Comparison of ENCODE assay signal across 13 cellular contexts in genomic region chr14:70856851-70857498, GRCh38. TPM values are rescaled to one million over a fixed set of nuclear protein-coding genes. Genes with fewer than 3 reads are reported as not detected.
DNase-seq lines count a peak whose midpoint lies in the region; ATAC-seq and TF ChIP-seq lines count a peak whose summit lies in the region.
"Had no signal": no experiment of that assay in that cellular context is flagged by ENCODE, and none has a peak within 500 bp of the region (broad histone marks: within the 10 kb centered on the region; RNA-seq: fewer than 3 reads in every experiment).

No MANE protein-coding gene starts in this region.

- H3K27me3 ChIP-seq in RWPE2 (ENCODE audit: insufficient read depth, poor library complexity, severe bottlenecking): no peaks in the 10 kb centered on the region
- H3K27me3 ChIP-seq in endodermal cell (ENCODE audit: control insufficient read depth, insufficient read depth, low read length, poor library complexity, severe bottlenecking): no peaks in the 10 kb centered on the region
- no peaks in the 10 kb centered on the region for H3K27me3 ChIP-seq in colonic mucosa
- H3K27me3 ChIP-seq: neural progenitor cell had no signal

- H3K36me3 ChIP-seq in RWPE2 (ENCODE audit: low read depth) (no peaks in the 10 kb centered on the region), endodermal cell (ENCODE audit: control insufficient read depth, insufficient read depth, low read length) (no peaks in the 10 kb centered on the region), colonic mucosa (no peaks in the 10 kb centered on the region)
- H3K36me3 ChIP-seq: BE2C, neural progenitor cell had no signal

- peak; percentile 98 to 100 for ATAC-seq in activated naive CD4-positive, alpha-beta T cell treated with anti-CD3 and anti-CD28 coated beads, Interleukin-2, amount 50 U/mL, for 72 hours
- ATAC-seq in RWPE2 (ENCODE audit: low read depth) (peak; percentile 96), HG02759 (IDR thresholded peaks at IDR 0.05; ENCODE audit: unreplicated experiment) (no peak), HG03442 (IDR thresholded peaks at IDR 0.05; ENCODE audit: unreplicated experiment) (no peak)
- ATAC-seq in stimulated activated naive CD8-positive, alpha-beta T cell treated with anti-CD3 and anti-CD28 coated beads, Interleukin-15, Interleukin-2, amounts not matched to agents 100 U/mL and 50 U/mL, for 24 hours: peak; percentile 98
- ATAC-seq: GM12878 had no signal

- H3K4me1 Mint-ChIP-seq in endodermal cell: no peaks in the 10 kb centered on the region
- H3K4me1 Mint-ChIP-seq: neural progenitor cell had no signal

- H3K36me3 Mint-ChIP-seq in activated naive CD4-positive, alpha-beta T cell treated with anti-CD3 and anti-CD28 coated beads, Interleukin-2, amount 50 U/mL, for 72 hours: no peaks in the 10 kb centered on the region
- H3K36me3 Mint-ChIP-seq in endodermal cell (ENCODE audit: low read depth): no peaks in the 10 kb centered on the region
- H3K36me3 Mint-ChIP-seq: neural progenitor cell had no signal

- H3K4me3 ChIP-seq in RWPE2 (ENCODE audit: severe bottlenecking) (no peak overlapping the region), endodermal cell (ENCODE audit: low read length) (no peak overlapping the region), colonic mucosa (no peak overlapping the region)
- H3K4me3 ChIP-seq: GM12878, neural progenitor cell had no signal

- intact Hi-C loops in colonic mucosa (cut with DNase I): no loop called here

- H3K27me3 Mint-ChIP-seq in endodermal cell (ENCODE audit: insufficient read depth): peaks cover 2% of the 10 kb centered on the region

- no peaks in the 10 kb centered on the region for H3K9me3 ChIP-seq in RWPE2 (ENCODE audit: severe bottlenecking)
- H3K9me3 ChIP-seq in endodermal cell (ENCODE audit: control insufficient read depth, low read length): no peaks in the 10 kb centered on the region
- H3K9me3 ChIP-seq in colonic mucosa: no peaks in the 10 kb centered on the region
- H3K9me3 ChIP-seq: BE2C had no signal

- peaks cover 9% of the 10 kb centered on the region for H3K4me1 ChIP-seq in RWPE2 (ENCODE audit: insufficient read depth, poor library complexity, severe bottlenecking)
- no peaks in the 10 kb centered on the region for H3K4me1 ChIP-seq in endodermal cell (ENCODE audit: control insufficient read depth, insufficient read depth, low read length)
- H3K4me1 ChIP-seq in colonic mucosa: no peaks in the 10 kb centered on the region
- H3K4me1 ChIP-seq: BE2C, neural progenitor cell had no signal

- no peak for TF ChIP-seq CTCF in RWPE2 (IDR thresholded peaks at IDR 0.05; ENCODE audit: poor library complexity, severe bottlenecking)
- TF ChIP-seq CTCF in endodermal cell (conservative IDR thresholded peaks at IDR 0.05): no peak
- TF ChIP-seq CTCF in colonic mucosa (IDR thresholded peaks at IDR 0.05): no peak

- peaks cover 0 to 8% of the 10 kb centered on the region in 2 donors for H3K9me3 Mint-ChIP-seq in activated naive CD4-positive, alpha-beta T cell treated with anti-CD3 and anti-CD28 coated beads, Interleukin-2, amount 50 U/mL, for 72 hours
- no peaks in the 10 kb centered on the region for H3K9me3 Mint-ChIP-seq in endodermal cell
- H3K9me3 Mint-ChIP-seq: neural progenitor cell had no signal

- no peak overlapping the region for H3K9ac ChIP-seq in endodermal cell (ENCODE audit: extremely low read depth, low read length, poor library complexity, severe bottlenecking)
- H3K9ac ChIP-seq in colonic mucosa (ENCODE audit: low read depth in 2 of 2, low read length in 2 of 2): no peak overlapping the region
- H3K9ac ChIP-seq: neural progenitor cell had no signal

- H3K27ac Mint-ChIP-seq in activated naive CD4-positive, alpha-beta T cell treated with anti-CD3 and anti-CD28 coated beads, Interleukin-2, amount 50 U/mL, for 72 hours: peak overlapping the region in 1 of 2 donors; percentile 29
- H3K27ac Mint-ChIP-seq in endodermal cell: no peak overlapping the region
- H3K27ac Mint-ChIP-seq: neural progenitor cell had no signal

- peak overlapping the region; percentile 24 for H3K27ac ChIP-seq in RWPE2 (ENCODE audit: poor library complexity, severe bottlenecking)
- no peak overlapping the region for H3K27ac ChIP-seq in endodermal cell (ENCODE audit: low read depth, low read length)
- no peak overlapping the region for H3K27ac ChIP-seq in colonic mucosa
- H3K27ac ChIP-seq: neural progenitor cell had no signal

- H3K4me3 Mint-ChIP-seq in endodermal cell: no peak overlapping the region
- H3K4me3 Mint-ChIP-seq: neural progenitor cell had no signal

- peak in 1 of 2 donors; percentile 20 for DNase-seq in activated naive CD4-positive, alpha-beta T cell treated with anti-CD3 and anti-CD28 coated beads, Interleukin-2, amount 50 U/mL, for 72 hours (ENCODE audit: low spot score in 2 of 2)
- no peak for DNase-seq in activated naive CD4-positive, alpha-beta T cell (lab: John Stamatoyannopoulos, UW)
- no peak for DNase-seq in RWPE2 (ENCODE audit: low spot score)
- DNase-seq in endodermal cell: peak; percentile 3
- no peak for DNase-seq in stimulated activated naive CD8-positive, alpha-beta T cell treated with anti-CD3 and anti-CD28 coated beads, Interleukin-15, Interleukin-2, amounts not matched to agents 100 U/mL and 50 U/mL, for 24 hours
- no peak for DNase-seq in colonic mucosa
- DNase-seq: activated CD4-positive, alpha-beta T cell treated with anti-CD3 and anti-CD28 coated beads for 4 hours; BE2C; NCI-H1694 had no signal

- WGBS in endodermal cell (ENCODE audit: insufficient coverage in 1 of 2, insufficient read length in 1 of 2), 2 experiments: 71 to 100% methylated on average over 1 to 2 of the region's 2 CpGs

RNA-seq across cellular contexts. Expression of gene MAP3K9, which starts 47.7 kb away (rescaled TPM):
- total RNA-seq in activated naive CD4-positive, alpha-beta T cell treated with anti-CD3 and anti-CD28 coated beads, Interleukin-2, amount 50 U/mL, for 72 hours: 10 to 100 TPM in 1 of 2 donors, 1 to 10 TPM in 1; 8.7 to 10.7 TPM
- total RNA-seq in endodermal cell (10 to 100 TPM; 34.1 to 38.5 TPM), colonic mucosa (10 to 100 TPM; 10.6 to 13.0 TPM)
- 7.3 TPM for polyA plus RNA-seq in endodermal cell (2013, experiment 1 of 2)
- 7.6 TPM for polyA plus RNA-seq in endodermal cell (2013, experiment 2 of 2)

RNA-seq across cellular contexts. Expression of gene PCNX1, which starts 50.3 kb away (rescaled TPM):
- total RNA-seq in activated naive CD4-positive, alpha-beta T cell treated with anti-CD3 and anti-CD28 coated beads, Interleukin-2, amount 50 U/mL, for 72 hours: 100 to 1,000 TPM in 1 of 2 donors, 10 to 100 TPM in 1; 67.4 to 107 TPM
- total RNA-seq in endodermal cell: 10 to 100 TPM; 68.2 TPM
- polyA plus RNA-seq in endodermal cell (2013, experiment 1 of 2): 30.1 TPM
- polyA plus RNA-seq in endodermal cell (2013, experiment 2 of 2): 22.4 TPM
- 10 to 100 TPM; 18.1 to 26.7 TPM for total RNA-seq in colonic mucosa

Comparison
In these comparisons a context has a peak if more than half of its experiments do, and no peak if none do; other contexts are left out.
1. ATAC-seq: peak in activated naive CD4-positive, alpha-beta T cell treated with anti-CD3 and anti-CD28 coated beads, Interleukin-2, amount 50 U/mL, for 72 hours (2 of 2), RWPE2 (single experiment) and stimulated activated naive CD8-positive, alpha-beta T cell treated with anti-CD3 and anti-CD28 coated beads, Interleukin-15, Interleukin-2, amounts not matched to agents 100 U/mL and 50 U/mL, for 24 hours (single experiment); none in HG02759 (single experiment) and HG03442 (single experiment).